1 cellular context compared by ENCODE assay signal in the genomic region with DNA sequence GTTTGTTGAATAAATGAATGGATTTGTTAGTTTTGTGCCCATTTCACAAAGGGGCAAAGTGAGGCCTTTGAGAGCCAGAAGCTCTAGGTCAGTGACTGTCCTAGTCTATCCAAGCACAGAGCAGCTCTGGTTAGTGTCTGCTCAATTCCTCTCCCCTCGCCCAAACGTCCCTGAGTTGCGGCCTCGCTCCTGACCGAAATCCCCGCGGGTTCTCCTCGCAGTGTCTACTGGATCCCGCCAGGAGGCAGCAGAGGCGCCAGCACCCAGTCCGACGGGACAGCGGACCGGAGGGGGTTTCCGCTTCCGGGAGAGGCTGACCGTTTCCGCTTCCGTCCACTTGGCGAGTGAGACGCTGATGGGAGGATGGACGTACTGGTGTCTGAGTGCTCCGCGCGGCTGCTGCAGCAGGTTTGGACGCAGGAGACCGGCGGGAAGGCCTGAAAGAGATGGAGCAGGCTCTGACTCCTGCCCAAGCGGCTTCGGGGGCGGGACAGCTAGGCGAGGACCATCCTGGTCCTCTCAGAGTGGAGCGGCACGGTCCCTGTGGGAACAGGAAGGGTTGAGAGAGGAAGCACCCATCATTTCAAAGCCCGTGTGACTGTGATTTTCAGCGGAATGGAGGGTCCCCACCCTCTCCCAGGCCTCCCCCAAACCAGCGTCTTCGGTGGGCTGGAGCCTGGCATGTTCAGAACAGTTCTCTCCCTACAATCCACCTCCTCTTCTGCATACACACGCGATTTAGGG.
TF ChIP-seq lines count a peak whose summit lies in the region.

A gene (plus strand): TSS at position 336 of the 744 bp plus-strand sequence. CDS start 28 bp downstream, at position 364.

TF ChIP-seq in A549, 52 proteins besides CTCF, POLR2A, EP300 and RAD21 (continued from another document):
- TF ChIP-seq, protein P1, sequence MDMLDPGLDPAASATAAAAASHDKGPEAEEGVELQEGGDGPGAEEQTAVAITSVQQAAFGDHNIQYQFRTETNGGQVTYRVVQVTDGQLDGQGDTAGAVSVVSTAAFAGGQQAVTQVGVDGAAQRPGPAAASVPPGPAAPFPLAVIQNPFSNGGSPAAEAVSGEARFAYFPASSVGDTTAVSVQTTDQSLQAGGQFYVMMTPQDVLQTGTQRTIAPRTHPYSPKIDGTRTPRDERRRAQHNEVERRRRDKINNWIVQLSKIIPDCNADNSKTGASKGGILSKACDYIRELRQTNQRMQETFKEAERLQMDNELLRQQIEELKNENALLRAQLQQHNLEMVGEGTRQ (IDR thresholded peaks at IDR 0.05) = 0 out of 2 replicates have a peak, but pooled peaks have one; percentile 10
- peak; percentile 58; the same call in 1 of the 2 replicates for TF ChIP-seq POLR2AphosphoS2 (conservative IDR thresholded peaks at IDR 0.05; ENCODE audit: low read length)
- no peak for TF ChIP-seq ZFP36 (IDR thresholded peaks at IDR 0.05; ENCODE audit: borderline replicate concordance, partially characterized antibody)
- no peak for TF ChIP-seq ZSCAN20 (CRISPR knock-in tag; IDR thresholded peaks at IDR 0.05)
- peak; percentile 100 for TF ChIP-seq MAZ (IDR thresholded peaks at IDR 0.05; ENCODE audit: borderline replicate concordance, low read depth, low read length)
- no peak for TF ChIP-seq CHD2 (IDR thresholded peaks at IDR 0.05; ENCODE audit: low read length, partially characterized antibody)
- TF ChIP-seq, protein P2, sequence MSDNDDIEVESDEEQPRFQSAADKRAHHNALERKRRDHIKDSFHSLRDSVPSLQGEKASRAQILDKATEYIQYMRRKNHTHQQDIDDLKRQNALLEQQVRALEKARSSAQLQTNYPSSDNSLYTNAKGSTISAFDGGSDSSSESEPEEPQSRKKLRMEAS (IDR thresholded peaks at IDR 0.05) = peak; percentile 83
- TF ChIP-seq RFX5 (IDR thresholded peaks at IDR 0.05) = no peak
- peak; percentile 93 to 97 for TF ChIP-seq JUN (IDR thresholded peaks at IDR 0.05)
- TF ChIP-seq NFE2L2 (conservative IDR thresholded peaks at IDR 0.05; ENCODE audit: low read length) = no peak
- no peak for TF ChIP-seq EHMT2 (IDR thresholded peaks at IDR 0.05; ENCODE audit: low read depth)
- TF ChIP-seq, protein P3, sequence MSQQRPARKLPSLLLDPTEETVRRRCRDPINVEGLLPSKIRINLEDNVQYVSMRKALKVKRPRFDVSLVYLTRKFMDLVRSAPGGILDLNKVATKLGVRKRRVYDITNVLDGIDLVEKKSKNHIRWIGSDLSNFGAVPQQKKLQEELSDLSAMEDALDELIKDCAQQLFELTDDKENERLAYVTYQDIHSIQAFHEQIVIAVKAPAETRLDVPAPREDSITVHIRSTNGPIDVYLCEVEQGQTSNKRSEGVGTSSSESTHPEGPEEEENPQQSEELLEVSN (IDR thresholded peaks at IDR 0.05; ENCODE audit: borderline replicate concordance, low read depth) = no peak
- no peak for TF ChIP-seq CHD4 (IDR thresholded peaks at IDR 0.05; ENCODE audit: borderline replicate concordance)
